ENCODE assay signal across 9 cellular contexts in the genomic region with DNA sequence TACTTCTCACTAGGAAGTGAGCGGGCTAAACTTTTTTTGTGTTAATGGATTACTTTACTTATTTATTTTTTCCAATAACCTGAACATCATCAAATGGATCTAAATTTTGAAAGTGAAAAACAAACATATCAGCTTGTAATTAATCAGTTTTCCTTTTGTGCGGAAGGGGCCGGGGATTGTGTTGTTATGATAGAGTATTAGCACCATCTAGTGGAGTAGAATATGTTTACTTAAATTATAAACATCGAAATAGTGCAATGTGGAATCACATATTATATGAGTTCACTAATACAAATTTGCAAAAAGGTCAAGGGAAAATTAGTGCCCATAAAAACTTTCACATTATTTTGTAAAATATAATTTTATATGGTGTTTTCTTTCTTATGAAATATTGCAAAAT. TPM values are rescaled to one million over a fixed set of nuclear protein-coding genes. Genes with fewer than 3 reads are reported as not detected.
DNase-seq lines count a peak whose midpoint lies in the region; ATAC-seq and TF ChIP-seq lines count a peak whose summit lies in the region.
"Had no signal": no experiment of that assay in that cellular context is flagged by ENCODE, and none has a peak within 500 bp of the region (broad histone marks: within the 10 kb centered on the region; RNA-seq: fewer than 3 reads in every experiment).

No MANE protein-coding gene starts in this region.

- TF ChIP-seq POLR2A in sigmoid colon (IDR thresholded peaks at IDR 0.05) = no peak

- intact Hi-C loops in sigmoid colon (cut with DNase I) = loop anchor here (2.0 kb wide), 3 partner anchors 308 to 512 kb away; no protein-coding TSS in a partner anchor

- peak; percentile 40 for ATAC-seq in stimulated activated naive CD8-positive, alpha-beta T cell treated with anti-CD3 and anti-CD28 coated beads, Interleukin-15, Interleukin-2, amounts not matched to agents 100 U/mL and 50 U/mL, for 24 hours
- ATAC-seq in stimulated activated naive CD8-positive, alpha-beta T cell treated with anti-CD3 and anti-CD28 coated beads, Interleukin-15, amount 100 ng/mL, for 72 hours = no peak
- peak; percentile 74 for ATAC-seq in HG02678 (IDR thresholded peaks at IDR 0.05; ENCODE audit: unreplicated experiment)
- no peak for ATAC-seq in HG03108 (IDR thresholded peaks at IDR 0.05; ENCODE audit: unreplicated experiment)

- H3K9me3 Mint-ChIP-seq in stimulated activated naive CD8-positive, alpha-beta T cell treated with anti-CD3 and anti-CD28 coated beads, Interleukin-15, amount 100 ng/mL, for 72 hours = no peaks in the 10 kb centered on the region

- 15 to 16% methylated on average over 4 of the region's 4 CpGs for WGBS in sigmoid colon, 2 donors

- peak; percentile 61 for TF ChIP-seq CTCF in VCaP (conservative IDR thresholded peaks at IDR 0.05)
- peak; percentile 35 for TF ChIP-seq CTCF in cardiac muscle cell (IDR thresholded peaks at IDR 0.05; ENCODE audit: low read depth, low read length)
- peak; percentile 32 to 55 (median 38) for TF ChIP-seq CTCF in sigmoid colon (IDR thresholded peaks at IDR 0.05)

- H3K4me1 ChIP-seq in cardiac muscle cell (ENCODE audit: low read depth) = no peaks in the 10 kb centered on the region
- peaks cover 0 to 5% (median 0%) of the 10 kb centered on the region in 4 donors for H3K4me1 ChIP-seq in sigmoid colon

- no peaks in the 10 kb centered on the region for H3K4me1 Mint-ChIP-seq in stimulated activated naive CD8-positive, alpha-beta T cell treated with anti-CD3 and anti-CD28 coated beads, Interleukin-15, amount 100 ng/mL, for 72 hours

- TF ChIP-seq EP300 in sigmoid colon (IDR thresholded peaks at IDR 0.05) = no peak

- H3K27me3 ChIP-seq in cardiac muscle cell (no peaks in the 10 kb centered on the region), sigmoid colon (no peaks in the 10 kb centered on the region)

- H3K36me3 ChIP-seq in cardiac muscle cell (no peaks in the 10 kb centered on the region), sigmoid colon (no peaks in the 10 kb centered on the region)

- H3K9me3 ChIP-seq in cardiac muscle cell (ENCODE audit: low read depth) = no peaks in the 10 kb centered on the region
- H3K9me3 ChIP-seq in sigmoid colon = no peaks in the 10 kb centered on the region

- H3K4me3 ChIP-seq in cardiac muscle cell = no peak overlapping the region
- peak overlapping the region in 3 of 4 donors; percentile 10 to 32 (median 22) for H3K4me3 ChIP-seq in sigmoid colon

- H3K27ac Mint-ChIP-seq in stimulated activated naive CD8-positive, alpha-beta T cell treated with anti-CD3 and anti-CD28 coated beads, Interleukin-15, amount 100 ng/mL, for 72 hours = no peak overlapping the region
- H3K27ac Mint-ChIP-seq: activated naive CD8-positive, alpha-beta T cell had no signal

- H3K4me3 Mint-ChIP-seq in stimulated activated naive CD8-positive, alpha-beta T cell treated with anti-CD3 and anti-CD28 coated beads, Interleukin-15, amount 100 ng/mL, for 72 hours = no peak overlapping the region
- H3K4me3 Mint-ChIP-seq: activated naive CD8-positive, alpha-beta T cell had no signal

- H3K27me3 Mint-ChIP-seq in stimulated activated naive CD8-positive, alpha-beta T cell treated with anti-CD3 and anti-CD28 coated beads, Interleukin-15, amount 100 ng/mL, for 72 hours = no peaks in the 10 kb centered on the region
- H3K27me3 Mint-ChIP-seq: activated naive CD8-positive, alpha-beta T cell had no signal

- H3K27ac ChIP-seq in VCaP (no peak overlapping the region), cardiac muscle cell (no peak overlapping the region), sigmoid colon (no peak overlapping the region)

- no peak for DNase-seq in stimulated activated naive CD8-positive, alpha-beta T cell treated with anti-CD3 and anti-CD28 coated beads, Interleukin-15, Interleukin-2, amounts not matched to agents 100 U/mL and 50 U/mL, for 24 hours
- DNase-seq in stimulated activated naive CD8-positive, alpha-beta T cell treated with anti-CD3 and anti-CD28 coated beads, Interleukin-15, amount 100 ng/mL, for 72 hours = no peak
- DNase-seq in NCI-H128 (lab: John Stamatoyannopoulos, UW; ENCODE audit: unreplicated experiment) (peak; percentile 22), cardiac muscle cell (ENCODE audit: low read depth in 1 of 2, low spot score in 1 of 2) (peak; percentile 57 to 63), sigmoid colon (no peak)

RNA-seq across cellular contexts. Expression of a gene that starts 9.1 kb away (rescaled TPM):
- total RNA-seq in cardiac muscle cell = 0.09 and 0.18 TPM in 2 replicates
- 0.09 TPM in 1 of 2 replicates, not detected in the other for polyA plus RNA-seq in cardiac muscle cell
- 10 to 100 TPM; 18.7 to 40.2 (median 34.5) TPM for total RNA-seq in sigmoid colon
- 10 to 100 TPM in 2 of 3 donors, 1 to 10 TPM in 1; 5.3 to 31.6 (median 13.8) TPM for polyA plus RNA-seq in sigmoid colon

RNA-seq across cellular contexts. Expression of a gene that starts 52.7 kb away (rescaled TPM):
- total RNA-seq in cardiac muscle cell (2.7 and 5.0 TPM in 2 replicates), sigmoid colon (1 to 10 TPM; 1.8 to 3.1 (median 2.6) TPM)
- polyA plus RNA-seq in cardiac muscle cell (2.0 and 3.4 TPM in 2 replicates), sigmoid colon (1 to 10 TPM in 1 of 3 donors, under 1 TPM in 2; 0.64 to 1.2 (median 0.92) TPM)

Comparison
In these comparisons a context has a peak if more than half of its experiments do, and no peak if none do; other contexts are left out.
1. ATAC-seq: peak in stimulated activated naive CD8-positive, alpha-beta T cell treated with anti-CD3 and anti-CD28 coated beads, Interleukin-15, Interleukin-2, amounts not matched to agents 100 U/mL and 50 U/mL, for 24 hours (single experiment) and HG02678 (single experiment); none in stimulated activated naive CD8-positive, alpha-beta T cell treated with anti-CD3 and anti-CD28 coated beads, Interleukin-15, amount 100 ng/mL, for 72 hours (single experiment) and HG03108 (single experiment).
2. DNase-seq: peak in NCI-H128 (single experiment) and cardiac muscle cell (2 of 2); none in stimulated activated naive CD8-positive, alpha-beta T cell treated with anti-CD3 and anti-CD28 coated beads, Interleukin-15, Interleukin-2, amounts not matched to agents 100 U/mL and 50 U/mL, for 24 hours (single experiment), stimulated activated naive CD8-positive, alpha-beta T cell treated with anti-CD3 and anti-CD28 coated beads, Interleukin-15, amount 100 ng/mL, for 72 hours (0 of 2) and sigmoid colon (single experiment).
3. RNA of a gene that starts 9.1 kb away (total RNA-seq): 18.7 to 40.2 TPM in sigmoid colon; 0.09 to 0.18 TPM in cardiac muscle cell; every median in the first group is over 10 times any median in the second.
4. Peak in every context shown above with its lines, with median percentiles within 50 percentile points of each other: CTCF ChIP-seq.